In the genomic region with DNA sequence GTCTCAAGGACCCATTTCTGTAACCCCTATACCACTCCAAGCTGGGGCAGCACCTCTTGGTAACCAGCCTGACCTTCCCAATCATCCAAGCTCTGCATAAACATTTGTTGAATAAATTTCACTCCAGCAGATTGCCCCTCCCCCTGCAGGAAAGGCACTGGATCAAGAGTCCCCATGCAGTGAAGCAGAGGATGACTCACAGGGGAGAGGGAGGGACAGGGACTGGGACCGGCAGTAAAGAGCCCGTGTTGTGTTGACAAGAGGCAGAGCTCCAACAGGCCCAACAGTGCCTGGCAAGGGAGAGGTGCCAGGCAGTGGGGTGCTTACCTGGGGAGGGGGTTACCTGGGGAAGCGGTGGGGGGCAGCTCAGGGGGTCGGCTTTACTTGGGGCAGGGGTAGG, we compare ENCODE assay signal across 8 cellular contexts. TPM values are rescaled to one million over a fixed set of nuclear protein-coding genes. Genes with fewer than 3 reads are reported as not detected.
DNase-seq lines count a peak whose midpoint lies in the region; ATAC-seq, FAIRE-seq and TF ChIP-seq lines count a peak whose summit lies in the region.

No MANE protein-coding gene starts in this region.

- FAIRE-seq in RCC 7860 (lab: Jason Lieb, UNC): peak; percentile 88

- intact Hi-C loops in esophagus muscularis mucosa (cut with DNase I): no loop called here

- no peak overlapping the region for H3K4me3 Mint-ChIP-seq in nephron progenitor cell
- H3K4me3 Mint-ChIP-seq in activated naive CD8-positive, alpha-beta T cell treated with anti-CD3 and anti-CD28 coated beads for 36 hours: no peak overlapping the region

- H3K9me3 Mint-ChIP-seq in nephron progenitor cell: no peaks in the 10 kb centered on the region
- H3K9me3 Mint-ChIP-seq in activated naive CD8-positive, alpha-beta T cell treated with anti-CD3 and anti-CD28 coated beads for 36 hours: no peaks in the 10 kb centered on the region

- TF ChIP-seq POLR2A in esophagus muscularis mucosa (IDR thresholded peaks at IDR 0.05; ENCODE audit: low read depth): no peak

- peak overlapping the region in 3 of 4 donors; percentile 19 to 52 (median 45) for H3K27ac ChIP-seq in esophagus muscularis mucosa (replicated peaks in 1 of 4)

- peaks cover 2% of the 10 kb centered on the region for H3K27me3 Mint-ChIP-seq in nephron progenitor cell (ENCODE audit: low read depth, poor library complexity)
- no peaks in the 10 kb centered on the region for H3K27me3 Mint-ChIP-seq in activated naive CD8-positive, alpha-beta T cell treated with anti-CD3 and anti-CD28 coated beads for 36 hours

- 52% methylated on average over 4 of the region's 4 CpGs for WGBS in esophagus muscularis mucosa

- no peak for TF ChIP-seq EP300 in esophagus muscularis mucosa (IDR thresholded peaks at IDR 0.05)

- no peaks in the 10 kb centered on the region for H3K9me3 ChIP-seq in esophagus muscularis mucosa

- no peaks in the 10 kb centered on the region for H3K36me3 Mint-ChIP-seq in nephron progenitor cell (ENCODE audit: low read depth)
- no peaks in the 10 kb centered on the region for H3K36me3 Mint-ChIP-seq in activated naive CD8-positive, alpha-beta T cell treated with anti-CD3 and anti-CD28 coated beads for 36 hours

- H3K36me3 ChIP-seq in esophagus muscularis mucosa: peaks cover 0 to 5% (median 3%) of the 10 kb centered on the region in 4 donors

- ATAC-seq in GM18907 (IDR thresholded peaks at IDR 0.05; ENCODE audit: unreplicated experiment): no peak
- ATAC-seq in GM18519 (IDR thresholded peaks at IDR 0.05; ENCODE audit: low FRiP score, unreplicated experiment): no peak

- H3K4me3 ChIP-seq in esophagus muscularis mucosa: no peak overlapping the region

- no peaks in the 10 kb centered on the region for H3K27me3 ChIP-seq in esophagus muscularis mucosa

- peak; percentile 15 for DNase-seq in GDM1 (lab: John Stamatoyannopoulos, UW)
- peak; percentile 70 for DNase-seq in RCC 7860 (ENCODE audit: low spot score)
- no peak for DNase-seq in esophagus muscularis mucosa (ENCODE audit: extremely low spot score)
- DNase-seq in nephron progenitor cell: no peak
- no peak for DNase-seq in AML-193 (lab: John Stamatoyannopoulos, UW)
- no peak for DNase-seq in activated naive CD8-positive, alpha-beta T cell treated with anti-CD3 and anti-CD28 coated beads for 36 hours

- no peak for TF ChIP-seq CTCF in esophagus muscularis mucosa (IDR thresholded peaks at IDR 0.05)
- TF ChIP-seq CTCF in nephron progenitor cell (IDR thresholded peaks at IDR 0.05): no peak

- H3K4me1 ChIP-seq in esophagus muscularis mucosa: peaks cover 32 to 51% (median 41%) of the 10 kb centered on the region in 4 donors

- H3K27ac Mint-ChIP-seq in nephron progenitor cell: peak overlapping the region; percentile 71
- no peak overlapping the region for H3K27ac Mint-ChIP-seq in activated naive CD8-positive, alpha-beta T cell treated with anti-CD3 and anti-CD28 coated beads for 36 hours

- peaks cover 80% of the 10 kb centered on the region for H3K4me1 Mint-ChIP-seq in nephron progenitor cell
- H3K4me1 Mint-ChIP-seq in activated naive CD8-positive, alpha-beta T cell treated with anti-CD3 and anti-CD28 coated beads for 36 hours: peaks cover 3% of the 10 kb centered on the region

RNA-seq across cellular contexts. Expression of a gene that starts 32.3 kb away (rescaled TPM):
- total RNA-seq in esophagus muscularis mucosa: 10 to 100 TPM in 3 of 4 donors, 1 to 10 TPM in 1; 8.3 to 29.2 (median 11.4) TPM
- total RNA-seq in activated naive CD8-positive, alpha-beta T cell treated with anti-CD3 and anti-CD28 coated beads for 36 hours: 10 to 100 TPM; 19.8 to 22.4 TPM

Comparison
In these comparisons a context has a peak if more than half of its experiments do, and no peak if none do; other contexts are left out.
1. DNase-seq: peak in GDM1 (single experiment) and RCC 7860 (single experiment); none in esophagus muscularis mucosa (single experiment), nephron progenitor cell (single experiment), AML-193 (0 of 2) and activated naive CD8-positive, alpha-beta T cell treated with anti-CD3 and anti-CD28 coated beads for 36 hours (single experiment).